8 cellular contexts compared by ENCODE assay signal in genomic region chr11:67886230-67886629, GRCh38.
DNase-seq lines count a peak whose midpoint lies in the region; ATAC-seq and TF ChIP-seq lines count a peak whose summit lies in the region.
"Not testable (repeated sequence)": the region's sequence is repeated elsewhere in the genome, so short reads cannot be mapped to it uniquely, and the experiment has no call there.

No MANE protein-coding gene starts in this region.

- not testable (repeated sequence) for TF ChIP-seq CTCF in KMS-11 (conservative IDR thresholded peaks at IDR 0.05; ENCODE audit: low read depth, low read length); endodermal cell (conservative IDR thresholded peaks at IDR 0.05); right lobe of liver (IDR thresholded peaks at IDR 0.05); nephron progenitor cell (IDR thresholded peaks at IDR 0.05); type B pancreatic cell (conservative IDR thresholded peaks at IDR 0.05)

- H3K4me1 ChIP-seq in KMS-11 (ENCODE audit: low read depth, poor library complexity, severe bottlenecking), result peaks cover 42% of the 10 kb centered on the region
- not testable (repeated sequence) for H3K4me1 ChIP-seq in endodermal cell (ENCODE audit: control insufficient read depth, insufficient read depth, low read length)
- peaks cover 0 to 11% (median 0%) of the 10 kb centered on the region in 4 donors for H3K4me1 ChIP-seq in right lobe of liver

- H3K27ac ChIP-seq in KMS-11, result peak overlapping the region; percentile 98
- not testable (repeated sequence) for H3K27ac ChIP-seq in endodermal cell (ENCODE audit: low read depth, low read length)
- H3K27ac ChIP-seq in right lobe of liver, result peak overlapping the region in 2 of 3 donors; percentile 47 to 60

- WGBS in endodermal cell (ENCODE audit: insufficient coverage in 1 of 2, insufficient read length in 1 of 2), 2 experiments, result 58% methylated on average over 2 of the region's 7 CpGs; no CpG with 5 or more reads in 1 of the 2 experiments
- 15% methylated on average over 5 of the region's 7 CpGs for WGBS in right lobe of liver (ENCODE audit: insufficient coverage, low coverage, low lambda C conversion rate, missing lambda C conversion rate)

- H3K79me2 ChIP-seq in KMS-11 (ENCODE audit: insufficient read depth, low read depth), result peaks cover 14% of the 10 kb centered on the region; the same call in 1 of the 2 replicates

- not testable (repeated sequence) for H4K20me1 ChIP-seq in KMS-11 (ENCODE audit: insufficient read depth)

- intact Hi-C loops in right lobe of liver (cut with DNase I), result not testable (repeated sequence)

- not testable (repeated sequence) for H3K4me3 ChIP-seq in KMS-11 (IDR thresholded peaks at IDR 0.05; ENCODE audit: insufficient read depth, low read depth, low read length); endodermal cell (ENCODE audit: low read length)
- H3K4me3 ChIP-seq in right lobe of liver, result peak overlapping the region; percentile 29 to 63 (median 44)

- H3K27me3 Mint-ChIP-seq in T-helper 17 cell; activated T-cell treated with anti-CD3 and anti-CD28 coated beads, Interleukin-2, amount 50 U/mL, for 24 hours; endodermal cell (ENCODE audit: insufficient read depth); nephron progenitor cell (ENCODE audit: low read depth, poor library complexity): not testable (repeated sequence)
- peaks cover 15% of the 10 kb centered on the region for H3K27me3 Mint-ChIP-seq in activated naive CD4-positive, alpha-beta T cell treated with anti-CD3 and anti-CD28 coated beads, Interleukin-2, amount 10 ng/mL, durations not matched to agents 7 days and 5 days
- peaks cover 19% of the 10 kb centered on the region for H3K27me3 Mint-ChIP-seq in type B pancreatic cell

- H3K4me1 Mint-ChIP-seq in T-helper 17 cell (peaks cover 52% of the 10 kb centered on the region), endodermal cell (peaks cover 68% of the 10 kb centered on the region), nephron progenitor cell (peaks cover 65% of the 10 kb centered on the region), type B pancreatic cell (ENCODE audit: unreplicated experiment) (peaks cover 17% of the 10 kb centered on the region)
- peaks cover 31% of the 10 kb centered on the region for H3K4me1 Mint-ChIP-seq in activated T-cell treated with anti-CD3 and anti-CD28 coated beads, Interleukin-2, amount 50 U/mL, for 24 hours (ENCODE audit: low read depth)
- H3K4me1 Mint-ChIP-seq in activated naive CD4-positive, alpha-beta T cell treated with anti-CD3 and anti-CD28 coated beads, Interleukin-2, amount 10 ng/mL, durations not matched to agents 7 days and 5 days, result peaks cover 25% of the 10 kb centered on the region

- H3K9me3 Mint-ChIP-seq in activated T-cell treated with anti-CD3 and anti-CD28 coated beads, Interleukin-2, amount 50 U/mL, for 24 hours; activated naive CD4-positive, alpha-beta T cell treated with anti-CD3 and anti-CD28 coated beads, Interleukin-2, amount 10 ng/mL, durations not matched to agents 7 days and 5 days; nephron progenitor cell; type B pancreatic cell: not testable (repeated sequence)
- peaks cover 29% of the 10 kb centered on the region for H3K9me3 Mint-ChIP-seq in endodermal cell

- peak overlapping the region; percentile 88 for H3K9ac ChIP-seq in KMS-11
- H3K9ac ChIP-seq in endodermal cell (ENCODE audit: extremely low read depth, low read length, poor library complexity, severe bottlenecking), result not testable (repeated sequence)

- not testable (repeated sequence) for H3K36me3 ChIP-seq in KMS-11 (ENCODE audit: insufficient read depth); endodermal cell (ENCODE audit: control insufficient read depth, insufficient read depth, low read length); right lobe of liver

- not testable (repeated sequence) for ATAC-seq in T-helper 17 cell, right lobe of liver

- not testable (repeated sequence) for H3K9me3 ChIP-seq in T-helper 17 cell (ENCODE audit: control insufficient read depth, low read length, poor library complexity, severe bottlenecking); endodermal cell (ENCODE audit: control insufficient read depth, low read length); right lobe of liver

- H3K36me3 Mint-ChIP-seq in T-helper 17 cell (ENCODE audit: low read depth); activated T-cell treated with anti-CD3 and anti-CD28 coated beads, Interleukin-2, amount 50 U/mL, for 24 hours (ENCODE audit: low read depth); activated naive CD4-positive, alpha-beta T cell treated with anti-CD3 and anti-CD28 coated beads, Interleukin-2, amount 10 ng/mL, durations not matched to agents 7 days and 5 days; nephron progenitor cell (ENCODE audit: low read depth); type B pancreatic cell: not testable (repeated sequence)
- H3K36me3 Mint-ChIP-seq in endodermal cell (ENCODE audit: low read depth), result peaks cover 39% of the 10 kb centered on the region

- not testable (repeated sequence) for DNase-seq in T-helper 17 cell; activated T-cell treated with anti-CD3 and anti-CD28 coated beads, Interleukin-2, amount 50 U/mL, for 24 hours; activated naive CD4-positive, alpha-beta T cell treated with anti-CD3 and anti-CD28 coated beads, Interleukin-2, amount 10 ng/mL, durations not matched to agents 7 days and 5 days; endodermal cell; nephron progenitor cell; type B pancreatic cell (ENCODE audit: extremely low spot score, unreplicated experiment)
- DNase-seq in right lobe of liver, result peak in 2 of 3 donors; percentile 23 to 76

- H3K27ac Mint-ChIP-seq in T-helper 17 cell, result peak overlapping the region; percentile 99
- peak overlapping the region; percentile 44 for H3K27ac Mint-ChIP-seq in activated T-cell treated with anti-CD3 and anti-CD28 coated beads, Interleukin-2, amount 50 U/mL, for 24 hours
- peak overlapping the region; percentile 55 for H3K27ac Mint-ChIP-seq in activated naive CD4-positive, alpha-beta T cell treated with anti-CD3 and anti-CD28 coated beads, Interleukin-2, amount 10 ng/mL, durations not matched to agents 7 days and 5 days
- peak overlapping the region; percentile 52 for H3K27ac Mint-ChIP-seq in endodermal cell
- peak overlapping the region; percentile 36 for H3K27ac Mint-ChIP-seq in nephron progenitor cell
- H3K27ac Mint-ChIP-seq in type B pancreatic cell, result peak overlapping the region; percentile 46

- peak overlapping the region; percentile 71 for H2AFZ ChIP-seq in KMS-11 (ENCODE audit: low read depth)

- CTCF ChIA-PET in activated naive CD4-positive, alpha-beta T cell treated with anti-CD3 and anti-CD28 coated beads, Interleukin-2, amount 10 ng/mL, durations not matched to agents 7 days and 5 days (lab: Charles Lee), result not testable (repeated sequence)

- H3K4me3 Mint-ChIP-seq in T-helper 17 cell (peak overlapping the region; percentile 95), endodermal cell (peak overlapping the region; percentile 31), nephron progenitor cell (peak overlapping the region; percentile 29)
- peak overlapping the region; percentile 38 for H3K4me3 Mint-ChIP-seq in activated T-cell treated with anti-CD3 and anti-CD28 coated beads, Interleukin-2, amount 50 U/mL, for 24 hours
- peak overlapping the region; percentile 11 for H3K4me3 Mint-ChIP-seq in activated naive CD4-positive, alpha-beta T cell treated with anti-CD3 and anti-CD28 coated beads, Interleukin-2, amount 10 ng/mL, durations not matched to agents 7 days and 5 days
- not testable (repeated sequence) for H3K4me3 Mint-ChIP-seq in type B pancreatic cell

- peak overlapping the region; percentile 79 for H3K4me2 ChIP-seq in KMS-11

- not testable (repeated sequence) for TF ChIP-seq POLR2A in right lobe of liver (IDR thresholded peaks at IDR 0.05)

- not testable (repeated sequence) for H3K27me3 ChIP-seq in KMS-11 (ENCODE audit: insufficient read depth, low read depth); endodermal cell (ENCODE audit: control insufficient read depth, insufficient read depth, low read length, poor library complexity, severe bottlenecking); right lobe of liver

Comparison
In these comparisons a context has a peak if more than half of its experiments do, and no peak if none do; other contexts are left out.
1. H3K27ac Mint-ChIP-seq: peak in every context shown above with its lines; median percentile 99 in T-helper 17 cell; 55 in activated naive CD4-positive, alpha-beta T cell treated with anti-CD3 and anti-CD28 coated beads, Interleukin-2, amount 10 ng/mL, durations not matched to agents 7 days and 5 days; 52 in endodermal cell; 46 in type B pancreatic cell; 44 in activated T-cell treated with anti-CD3 and anti-CD28 coated beads, Interleukin-2, amount 50 U/mL, for 24 hours; 36 in nephron progenitor cell.